In genomic region chr1:227449051-227449450, GRCh38 we compare ENCODE assay signal across 8 cellular contexts.
A peak's percentile ranks its signal among the peaks of the same experiment; 100 is the strongest.
DNase-seq lines count a peak whose midpoint lies in the region; ATAC-seq, FAIRE-seq and TF ChIP-seq lines count a peak whose summit lies in the region.

No MANE protein-coding gene starts in this region.

- no peak for TF ChIP-seq EP300 in A549 (IDR thresholded peaks at IDR 0.05)

- no peak overlapping the region for H3K27ac ChIP-seq in A549

- WGBS in A549 (ENCODE audit: missing lambda C conversion rate) = 24% methylated on average over 6 of the region's 6 CpGs

- 0 out of 3 replicates have a peak, but pooled peaks have one; percentile 21 for TF ChIP-seq CTCF in A549 (IDR thresholded peaks at IDR 0.05)

- FAIRE-seq in A549 (lab: Jason Lieb, UNC) = no peak

- peak in 1 of 2 experiments; percentile 48; a peak in 2 of 5 replicates for TF ChIP-seq RAD21 in A549 (conservative IDR thresholded peaks at IDR 0.05 in 1 of 2, IDR thresholded peaks at IDR 0.05 in 1 of 2)

- DNase-seq in A549 (ENCODE audit: low read depth in 1 of 2, low spot score in 1 of 2) = peak in 1 of 2 experiments; percentile 57
- DNase-seq in ELR (ENCODE audit: low read depth) = peak; percentile 68
- DNase-seq in SKM-1 (lab: John Stamatoyannopoulos, UW; ENCODE audit: unreplicated experiment) = peak; percentile 86
- DNase-seq in iPS-NIHi11 (ENCODE audit: low spot score) = peak; percentile 69
- no peak for DNase-seq in NCI-H510A (lab: John Stamatoyannopoulos, UW)

- CTCF ChIA-PET in A549 (lab: Yijun Ruan, JAX) = interaction anchor here (0.8 to 4.5 kb wide), 5 partner anchors 10 to 815 kb away, joined by 3 to 31 read pairs (median 4); no protein-coding TSS in a partner anchor

- POLR2A ChIA-PET in A549 (lab: Yijun Ruan, JAX) = no interaction called here

- no peak overlapping the region for H3K4me3 ChIP-seq in A549

- TF ChIP-seq POLR2A in A549 (IDR thresholded peaks at IDR 0.05; ENCODE audit: low read length) = no peak

- peaks cover 2% of the 10 kb centered on the region; the same call in 1 of the 3 replicates for H3K9me3 ChIP-seq in A549

- ATAC-seq in A549 (peak in 1 of 2 experiments; percentile 71; a peak in 3 of 6 replicates), HG03378 (IDR thresholded peaks at IDR 0.05; ENCODE audit: unreplicated experiment) (peak; percentile 56), GM19397 (IDR thresholded peaks at IDR 0.05; ENCODE audit: unreplicated experiment) (no peak), HG03432 (IDR thresholded peaks at IDR 0.05; ENCODE audit: unreplicated experiment) (no peak)

- H3K4me1 ChIP-seq in A549 = no peaks in the 10 kb centered on the region

- no peak overlapping the region for H3K4me2 ChIP-seq in A549

TF ChIP-seq in A549, 52 proteins besides CTCF, POLR2A, EP300 and RAD21:
- TF ChIP-seq FOSL2 (IDR thresholded peaks at IDR 0.05) (no peak), FOSL2 (CRISPR knock-in tag; IDR thresholded peaks at IDR 0.05) (no peak), MYC (IDR thresholded peaks at IDR 0.05; ENCODE audit: borderline replicate concordance, low read length) (no peak), ZSCAN20 (CRISPR knock-in tag; IDR thresholded peaks at IDR 0.05) (no peak), ELK1 (IDR thresholded peaks at IDR 0.05; ENCODE audit: low read depth, low read length) (no peak)
TF ChIP-seq in A549: peak in this region for 0.
